Comparison of ENCODE assay signal across 1 cellular context in genomic region chr1:28232558-28233263, GRCh38.
TF ChIP-seq lines count a peak whose summit lies in the region.

A gene with protein sequence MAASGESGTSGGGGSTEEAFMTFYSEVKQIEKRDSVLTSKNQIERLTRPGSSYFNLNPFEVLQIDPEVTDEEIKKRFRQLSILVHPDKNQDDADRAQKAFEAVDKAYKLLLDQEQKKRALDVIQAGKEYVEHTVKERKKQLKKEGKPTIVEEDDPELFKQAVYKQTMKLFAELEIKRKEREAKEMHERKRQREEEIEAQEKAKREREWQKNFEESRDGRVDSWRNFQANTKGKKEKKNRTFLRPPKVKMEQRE (minus strand): TSS chr1:28233029. CDS start chr1:28232998, 31 bp downstream.

TF ChIP-seq in HepG2, 621 proteins besides CTCF, POLR2A, EP300 and RAD21 (continued from another document and continues in another):
- TF ChIP-seq, protein P1, sequence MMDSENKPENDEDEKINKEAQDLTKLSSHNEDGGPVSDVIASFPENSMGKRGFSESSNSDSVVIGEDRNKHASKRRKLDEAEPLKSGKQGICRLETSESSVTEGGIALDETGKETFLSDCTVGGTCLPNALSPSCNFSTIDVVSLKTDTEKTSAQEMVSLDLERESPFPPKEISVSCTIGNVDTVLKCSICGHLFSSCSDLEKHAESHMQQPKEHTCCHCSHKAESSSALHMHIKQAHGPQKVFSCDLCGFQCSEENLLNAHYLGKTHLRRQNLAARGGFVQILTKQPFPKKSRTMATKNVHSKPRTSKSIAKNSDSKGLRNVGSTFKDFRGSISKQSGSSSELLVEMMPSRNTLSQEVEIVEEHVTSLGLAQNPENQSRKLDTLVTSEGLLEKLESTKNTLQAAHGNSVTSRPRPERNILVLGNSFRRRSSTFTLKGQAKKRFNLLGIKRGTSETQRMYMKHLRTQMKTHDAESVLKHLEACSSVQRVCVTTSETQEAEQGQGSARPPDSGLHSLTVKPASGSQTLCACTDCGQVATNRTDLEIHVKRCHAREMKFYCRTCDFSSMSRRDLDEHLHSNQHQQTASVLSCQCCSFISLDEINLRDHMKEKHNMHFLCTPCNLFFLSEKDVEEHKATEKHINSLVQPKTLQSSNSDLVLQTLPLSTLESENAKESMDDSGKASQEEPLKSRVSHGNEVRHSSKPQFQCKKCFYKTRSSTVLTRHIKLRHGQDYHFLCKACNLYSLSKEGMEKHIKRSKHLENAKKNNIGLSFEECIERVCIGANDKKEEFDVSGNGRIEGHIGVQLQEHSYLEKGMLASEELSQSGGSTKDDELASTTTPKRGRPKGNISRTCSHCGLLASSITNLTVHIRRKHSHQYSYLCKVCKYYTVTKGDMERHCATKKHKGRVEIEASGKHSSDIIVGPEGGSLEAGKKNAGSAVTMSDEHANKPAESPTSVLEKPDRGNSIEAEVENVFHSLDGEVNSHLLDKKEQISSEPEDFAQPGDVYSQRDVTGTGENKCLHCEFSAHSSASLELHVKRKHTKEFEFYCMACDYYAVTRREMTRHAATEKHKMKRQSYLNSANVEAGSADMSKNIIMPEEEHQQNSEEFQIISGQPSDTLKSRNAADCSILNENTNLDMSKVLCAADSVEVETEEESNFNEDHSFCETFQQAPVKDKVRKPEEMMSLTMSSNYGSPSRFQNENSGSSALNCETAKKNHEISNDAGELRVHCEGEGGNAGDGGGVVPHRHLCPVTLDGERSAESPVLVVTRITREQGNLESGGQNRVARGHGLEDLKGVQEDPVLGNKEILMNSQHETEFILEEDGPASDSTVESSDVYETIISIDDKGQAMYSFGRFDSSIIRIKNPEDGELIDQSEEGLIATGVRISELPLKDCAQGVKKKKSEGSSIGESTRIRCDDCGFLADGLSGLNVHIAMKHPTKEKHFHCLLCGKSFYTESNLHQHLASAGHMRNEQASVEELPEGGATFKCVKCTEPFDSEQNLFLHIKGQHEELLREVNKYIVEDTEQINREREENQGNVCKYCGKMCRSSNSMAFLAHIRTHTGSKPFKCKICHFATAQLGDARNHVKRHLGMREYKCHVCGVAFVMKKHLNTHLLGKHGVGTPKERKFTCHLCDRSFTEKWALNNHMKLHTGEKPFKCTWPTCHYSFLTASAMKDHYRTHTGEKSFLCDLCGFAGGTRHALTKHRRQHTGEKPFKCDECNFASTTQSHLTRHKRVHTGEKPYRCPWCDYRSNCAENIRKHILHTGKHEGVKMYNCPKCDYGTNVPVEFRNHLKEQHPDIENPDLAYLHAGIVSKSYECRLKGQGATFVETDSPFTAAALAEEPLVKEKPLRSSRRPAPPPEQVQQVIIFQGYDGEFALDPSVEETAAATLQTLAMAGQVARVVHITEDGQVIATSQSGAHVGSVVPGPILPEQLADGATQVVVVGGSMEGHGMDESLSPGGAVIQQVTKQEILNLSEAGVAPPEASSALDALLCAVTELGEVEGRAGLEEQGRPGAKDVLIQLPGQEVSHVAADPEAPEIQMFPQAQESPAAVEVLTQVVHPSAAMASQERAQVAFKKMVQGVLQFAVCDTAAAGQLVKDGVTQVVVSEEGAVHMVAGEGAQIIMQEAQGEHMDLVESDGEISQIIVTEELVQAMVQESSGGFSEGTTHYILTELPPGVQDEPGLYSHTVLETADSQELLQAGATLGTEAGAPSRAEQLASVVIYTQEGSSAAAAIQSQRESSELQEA (CRISPR knock-in tag; IDR thresholded peaks at IDR 0.05; ENCODE audit: not compliant biosample characterization) = peak; percentile 60
- TF ChIP-seq ZNF644 (CRISPR knock-in tag; IDR thresholded peaks at IDR 0.05; ENCODE audit: low read depth) (no peak), ZNF776 (CRISPR knock-in tag; IDR thresholded peaks at IDR 0.05) (peak; percentile 75; the same call in 1 of the 2 replicates), CBX1 (IDR thresholded peaks at IDR 0.05; ENCODE audit: low read depth) (peak; percentile 23), ZFP36L2 (CRISPR knock-in tag; IDR thresholded peaks at IDR 0.05) (no peak), RBFOX2 (IDR thresholded peaks at IDR 0.05; ENCODE audit: low read depth, low read length) (peak; percentile 71), ZNF432 (CRISPR knock-in tag; IDR thresholded peaks at IDR 0.05; ENCODE audit: borderline replicate concordance) (no peak), HIVEP1 (CRISPR knock-in tag; IDR thresholded peaks at IDR 0.05) (no peak), ZNF552 (CRISPR knock-in tag; IDR thresholded peaks at IDR 0.05; ENCODE audit: borderline replicate concordance) (0 out of 2 replicates have a peak, but pooled peaks have one; percentile 59), ARHGAP35 (CRISPR knock-in tag; IDR thresholded peaks at IDR 0.05; ENCODE audit: borderline replicate concordance) (peak; percentile 64; the same call in 1 of the 2 replicates), NFATC3 (CRISPR knock-in tag; IDR thresholded peaks at IDR 0.05) (peak; percentile 70; the same call in 1 of the 2 replicates), ZNF263 (CRISPR knock-in tag; IDR thresholded peaks at IDR 0.05) (no peak), ZNF773 (CRISPR knock-in tag; IDR thresholded peaks at IDR 0.05; ENCODE audit: borderline replicate concordance) (peak; percentile 14; the same call in 1 of the 2 replicates), SOX6 (IDR thresholded peaks at IDR 0.05) (no peak), SOX6 (CRISPR knock-in tag; IDR thresholded peaks at IDR 0.05) (0 out of 2 replicates have a peak, but pooled peaks have one; percentile 21), SMARCE1 (IDR thresholded peaks at IDR 0.05; ENCODE audit: borderline replicate concordance) (no peak), ZNF3 (CRISPR knock-in tag; IDR thresholded peaks at IDR 0.05) (0 out of 2 replicates have a peak, but pooled peaks have one; percentile 15), ZFYVE20 (CRISPR knock-in tag; IDR thresholded peaks at IDR 0.05; ENCODE audit: borderline replicate concordance, low read depth) (no peak), YY1 (IDR thresholded peaks at IDR 0.05; ENCODE audit: insufficient read depth, insufficient replicate concordance, low read depth, low read length) (peak; percentile 97), ZNF556 (CRISPR knock-in tag; IDR thresholded peaks at IDR 0.05; ENCODE audit: borderline replicate concordance) (0 out of 2 replicates have a peak, but pooled peaks have one; percentile 64), KMT2A (CRISPR knock-in tag; IDR thresholded peaks at IDR 0.05) (peak; percentile 81), ZNF670 (CRISPR knock-in tag; IDR thresholded peaks at IDR 0.05; ENCODE audit: borderline replicate concordance) (no peak), ZSCAN12 (CRISPR knock-in tag; IDR thresholded peaks at IDR 0.05) (no peak), NFKBIZ (CRISPR knock-in tag; IDR thresholded peaks at IDR 0.05) (no peak), ZNF788 (CRISPR knock-in tag; IDR thresholded peaks at IDR 0.05; ENCODE audit: borderline replicate concordance) (no peak), UBTF (CRISPR knock-in tag; IDR thresholded peaks at IDR 0.05) (peak; percentile 58; the same call in 1 of the 2 replicates), TAF1 (CRISPR knock-in tag; IDR thresholded peaks at IDR 0.05) (peak; percentile 91), ZFY (CRISPR knock-in tag; IDR thresholded peaks at IDR 0.05) (peak; percentile 70), ZNF749 (CRISPR knock-in tag; IDR thresholded peaks at IDR 0.05; ENCODE audit: borderline replicate concordance) (peak; percentile 63; the same call in 1 of the 2 replicates), AKAP8 (CRISPR knock-in tag; IDR thresholded peaks at IDR 0.05) (0 out of 2 replicates have a peak, but pooled peaks have one; percentile 55), FOXK1 (CRISPR knock-in tag; IDR thresholded peaks at IDR 0.05; ENCODE audit: borderline replicate concordance, low read depth) (peak; percentile 40; the same call in 1 of the 2 replicates), MXD1 (CRISPR knock-in tag; IDR thresholded peaks at IDR 0.05) (peak; percentile 69; the same call in 1 of the 2 replicates), NFKB2 (CRISPR knock-in tag; IDR thresholded peaks at IDR 0.05; ENCODE audit: borderline replicate concordance) (peak; percentile 51; the same call in 1 of the 2 replicates), HCFC1 (IDR thresholded peaks at IDR 0.05; ENCODE audit: low read depth, low read length) (no peak; the same call in 1 of the 2 replicates), RFXAP (CRISPR knock-in tag; IDR thresholded peaks at IDR 0.05; ENCODE audit: borderline replicate concordance) (peak; percentile 41; the same call in 1 of the 2 replicates), ZNF207 (IDR thresholded peaks at IDR 0.05; ENCODE audit: borderline replicate concordance) (no peak), ZNF33A (CRISPR knock-in tag; IDR thresholded peaks at IDR 0.05; ENCODE audit: borderline replicate concordance) (0 out of 2 replicates have a peak, but pooled peaks have one; percentile 45), ERF (CRISPR knock-in tag; IDR thresholded peaks at IDR 0.05) (peak; percentile 61; the same call in 1 of the 2 replicates)
- TF ChIP-seq, protein P2, sequence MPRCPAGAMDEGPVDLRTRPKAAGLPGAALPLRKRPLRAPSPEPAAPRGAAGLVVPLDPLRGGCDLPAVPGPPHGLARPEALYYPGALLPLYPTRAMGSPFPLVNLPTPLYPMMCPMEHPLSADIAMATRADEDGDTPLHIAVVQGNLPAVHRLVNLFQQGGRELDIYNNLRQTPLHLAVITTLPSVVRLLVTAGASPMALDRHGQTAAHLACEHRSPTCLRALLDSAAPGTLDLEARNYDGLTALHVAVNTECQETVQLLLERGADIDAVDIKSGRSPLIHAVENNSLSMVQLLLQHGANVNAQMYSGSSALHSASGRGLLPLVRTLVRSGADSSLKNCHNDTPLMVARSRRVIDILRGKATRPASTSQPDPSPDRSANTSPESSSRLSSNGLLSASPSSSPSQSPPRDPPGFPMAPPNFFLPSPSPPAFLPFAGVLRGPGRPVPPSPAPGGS (CRISPR knock-in tag; IDR thresholded peaks at IDR 0.05) = peak; percentile 67; the same call in 1 of the 2 replicates
- TF ChIP-seq, protein P3, sequence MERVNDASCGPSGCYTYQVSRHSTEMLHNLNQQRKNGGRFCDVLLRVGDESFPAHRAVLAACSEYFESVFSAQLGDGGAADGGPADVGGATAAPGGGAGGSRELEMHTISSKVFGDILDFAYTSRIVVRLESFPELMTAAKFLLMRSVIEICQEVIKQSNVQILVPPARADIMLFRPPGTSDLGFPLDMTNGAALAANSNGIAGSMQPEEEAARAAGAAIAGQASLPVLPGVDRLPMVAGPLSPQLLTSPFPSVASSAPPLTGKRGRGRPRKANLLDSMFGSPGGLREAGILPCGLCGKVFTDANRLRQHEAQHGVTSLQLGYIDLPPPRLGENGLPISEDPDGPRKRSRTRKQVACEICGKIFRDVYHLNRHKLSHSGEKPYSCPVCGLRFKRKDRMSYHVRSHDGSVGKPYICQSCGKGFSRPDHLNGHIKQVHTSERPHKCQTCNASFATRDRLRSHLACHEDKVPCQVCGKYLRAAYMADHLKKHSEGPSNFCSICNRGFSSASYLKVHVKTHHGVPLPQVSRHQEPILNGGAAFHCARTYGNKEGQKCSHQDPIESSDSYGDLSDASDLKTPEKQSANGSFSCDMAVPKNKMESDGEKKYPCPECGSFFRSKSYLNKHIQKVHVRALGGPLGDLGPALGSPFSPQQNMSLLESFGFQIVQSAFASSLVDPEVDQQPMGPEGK (CRISPR knock-in tag; IDR thresholded peaks at IDR 0.05) = peak; percentile 61; the same call in 1 of the 2 replicates
- TF ChIP-seq, protein P4, sequence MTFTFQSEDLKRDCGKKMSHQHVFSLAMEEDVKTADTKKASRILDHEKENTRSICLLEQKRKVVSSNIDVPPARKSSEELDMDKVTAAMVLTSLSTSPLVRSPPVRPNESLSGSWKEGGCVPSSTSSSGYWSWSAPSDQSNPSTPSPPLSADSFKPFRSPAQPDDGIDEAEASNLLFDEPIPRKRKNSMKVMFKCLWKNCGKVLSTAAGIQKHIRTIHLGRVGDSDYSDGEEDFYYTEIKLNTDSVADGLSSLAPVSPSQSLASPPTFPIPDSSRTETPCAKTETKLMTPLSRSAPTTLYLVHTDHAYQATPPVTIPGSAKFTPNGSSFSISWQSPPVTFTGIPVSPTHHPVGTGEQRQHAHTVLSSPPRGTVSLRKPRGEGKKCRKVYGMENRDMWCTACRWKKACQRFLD (CRISPR knock-in tag; IDR thresholded peaks at IDR 0.05; ENCODE audit: borderline replicate concordance) = no peak
- TF ChIP-seq, protein P5, sequence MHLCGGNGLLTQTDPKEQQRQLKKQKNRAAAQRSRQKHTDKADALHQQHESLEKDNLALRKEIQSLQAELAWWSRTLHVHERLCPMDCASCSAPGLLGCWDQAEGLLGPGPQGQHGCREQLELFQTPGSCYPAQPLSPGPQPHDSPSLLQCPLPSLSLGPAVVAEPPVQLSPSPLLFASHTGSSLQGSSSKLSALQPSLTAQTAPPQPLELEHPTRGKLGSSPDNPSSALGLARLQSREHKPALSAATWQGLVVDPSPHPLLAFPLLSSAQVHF (CRISPR knock-in tag; IDR thresholded peaks at IDR 0.05) = no peak
- TF ChIP-seq, protein P6, sequence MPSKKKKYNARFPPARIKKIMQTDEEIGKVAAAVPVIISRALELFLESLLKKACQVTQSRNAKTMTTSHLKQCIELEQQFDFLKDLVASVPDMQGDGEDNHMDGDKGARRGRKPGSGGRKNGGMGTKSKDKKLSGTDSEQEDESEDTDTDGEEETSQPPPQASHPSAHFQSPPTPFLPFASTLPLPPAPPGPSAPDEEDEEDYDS (CRISPR knock-in tag; IDR thresholded peaks at IDR 0.05) = peak; percentile 85
- TF ChIP-seq, protein P7, sequence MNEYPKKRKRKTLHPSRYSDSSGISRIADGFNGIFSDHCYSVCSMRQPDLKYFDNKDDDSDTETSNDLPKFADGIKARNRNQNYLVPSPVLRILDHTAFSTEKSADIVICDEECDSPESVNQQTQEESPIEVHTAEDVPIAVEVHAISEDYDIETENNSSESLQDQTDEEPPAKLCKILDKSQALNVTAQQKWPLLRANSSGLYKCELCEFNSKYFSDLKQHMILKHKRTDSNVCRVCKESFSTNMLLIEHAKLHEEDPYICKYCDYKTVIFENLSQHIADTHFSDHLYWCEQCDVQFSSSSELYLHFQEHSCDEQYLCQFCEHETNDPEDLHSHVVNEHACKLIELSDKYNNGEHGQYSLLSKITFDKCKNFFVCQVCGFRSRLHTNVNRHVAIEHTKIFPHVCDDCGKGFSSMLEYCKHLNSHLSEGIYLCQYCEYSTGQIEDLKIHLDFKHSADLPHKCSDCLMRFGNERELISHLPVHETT (CRISPR knock-in tag; conservative IDR thresholded peaks at IDR 0.05) = no peak
